In genomic region chr11:12088047-12088481, GRCh38 we compare ENCODE assay signal across 8 cellular contexts. TPM values are rescaled to one million over a fixed set of nuclear protein-coding genes. Genes with fewer than 3 reads are reported as not detected.
DNase-seq lines count a peak whose midpoint lies in the region; ATAC-seq and TF ChIP-seq lines count a peak whose summit lies in the region.

No MANE protein-coding gene starts in this region.

- no peaks in the 10 kb centered on the region for H3K36me3 ChIP-seq in thyroid gland

- DNase-seq in activated naive CD8-positive, alpha-beta T cell treated with anti-CD3 and anti-CD28 coated beads, Interleukin-2, amount 10 ng/mL, durations not matched to agents 7 days and 5 days, result no peak
- DNase-seq in activated naive CD8-positive, alpha-beta T cell treated with anti-CD3 and anti-CD28 coated beads for 36 hours, result no peak
- peak; percentile 62 to 88 (median 86) for DNase-seq in right cardiac atrium
- peak in 1 of 2 donors; percentile 32 for DNase-seq in thyroid gland
- DNase-seq in DMS53 (lab: John Stamatoyannopoulos, UW), result no peak
- no peak for DNase-seq in cortex of kidney (lab: John Stamatoyannopoulos, UW)

- peak overlapping the region; percentile 55 for H3K4me3 Mint-ChIP-seq in activated naive CD8-positive, alpha-beta T cell treated with anti-CD3 and anti-CD28 coated beads, Interleukin-2, amount 10 ng/mL, durations not matched to agents 7 days and 5 days
- no peak overlapping the region for H3K4me3 Mint-ChIP-seq in activated naive CD8-positive, alpha-beta T cell treated with anti-CD3 and anti-CD28 coated beads for 36 hours
- peak overlapping the region; percentile 72 for H3K4me3 Mint-ChIP-seq in activated T-helper 17 cell treated with anti-CD3 and anti-CD28 coated beads, Interleukin-2, amount 50 U/mL, for 72 hours
- H3K4me3 Mint-ChIP-seq in stimulated activated memory B cell treated with anti-CD40 and anti-IgM and Interleukin-4, amounts not matched to agents 10 μg/mL and 1 μg/mL and 100 μg/mL, for 72 hours, result no peak overlapping the region

- H3K27me3 ChIP-seq in right cardiac atrium (ENCODE audit: control insufficient read depth, insufficient read depth), result no peaks in the 10 kb centered on the region
- H3K27me3 ChIP-seq in thyroid gland, result no peaks in the 10 kb centered on the region

- POLR2A ChIA-PET in activated naive CD8-positive, alpha-beta T cell treated with anti-CD3 and anti-CD28 coated beads, Interleukin-2, amount 10 ng/mL, durations not matched to agents 7 days and 5 days (lab: Charles Lee), result interaction anchor here (0.9 to 2.8 kb wide), 7 partner anchors 8 to 148 kb away, joined by 3 to 17 read pairs (median 3); no protein-coding TSS in a partner anchor

- peak overlapping the region; percentile 92 for H3K27ac Mint-ChIP-seq in activated naive CD8-positive, alpha-beta T cell treated with anti-CD3 and anti-CD28 coated beads, Interleukin-2, amount 10 ng/mL, durations not matched to agents 7 days and 5 days
- no peak overlapping the region for H3K27ac Mint-ChIP-seq in activated naive CD8-positive, alpha-beta T cell treated with anti-CD3 and anti-CD28 coated beads for 36 hours
- peak overlapping the region; percentile 87 for H3K27ac Mint-ChIP-seq in activated T-helper 17 cell treated with anti-CD3 and anti-CD28 coated beads, Interleukin-2, amount 50 U/mL, for 72 hours
- no peak overlapping the region for H3K27ac Mint-ChIP-seq in stimulated activated memory B cell treated with anti-CD40 and anti-IgM and Interleukin-4, amounts not matched to agents 10 μg/mL and 1 μg/mL and 100 μg/mL, for 72 hours

- peaks cover 4% of the 10 kb centered on the region for H3K9me3 Mint-ChIP-seq in activated naive CD8-positive, alpha-beta T cell treated with anti-CD3 and anti-CD28 coated beads, Interleukin-2, amount 10 ng/mL, durations not matched to agents 7 days and 5 days
- H3K9me3 Mint-ChIP-seq in activated naive CD8-positive, alpha-beta T cell treated with anti-CD3 and anti-CD28 coated beads for 36 hours, result no peaks in the 10 kb centered on the region
- H3K9me3 Mint-ChIP-seq in activated T-helper 17 cell treated with anti-CD3 and anti-CD28 coated beads, Interleukin-2, amount 50 U/mL, for 72 hours, result no peaks in the 10 kb centered on the region
- peaks cover 3% of the 10 kb centered on the region for H3K9me3 Mint-ChIP-seq in stimulated activated memory B cell treated with anti-CD40 and anti-IgM and Interleukin-4, amounts not matched to agents 10 μg/mL and 1 μg/mL and 100 μg/mL, for 72 hours

- peak; percentile 19 for ATAC-seq in activated naive CD8-positive, alpha-beta T cell treated with anti-CD3 and anti-CD28 coated beads, Interleukin-2, amount 10 ng/mL, durations not matched to agents 7 days and 5 days (ENCODE audit: low read depth)
- ATAC-seq in activated T-helper 17 cell treated with anti-CD3 and anti-CD28 coated beads, Interleukin-2, amount 50 U/mL, for 72 hours (replicated peaks), result peak; percentile 12
- ATAC-seq in right cardiac atrium, result peak; percentile 59 to 71
- ATAC-seq in stimulated activated memory B cell treated with anti-CD40 and anti-IgM and Interleukin-4, amounts not matched to agents 10 μg/mL and 1 μg/mL and 100 μg/mL, for 72 hours, result no peak

- 24% methylated on average over 7 of the region's 7 CpGs for WGBS in right cardiac atrium
- 56 to 64% methylated on average over 7 of the region's 7 CpGs for WGBS in thyroid gland, 2 donors

- H3K4me1 ChIP-seq in right cardiac atrium (ENCODE audit: control insufficient read depth, insufficient read depth, low read length) (peaks cover 24% of the 10 kb centered on the region), thyroid gland (peaks cover 55 to 61% of the 10 kb centered on the region in 2 donors)

- TF ChIP-seq CTCF in thyroid gland (IDR thresholded peaks at IDR 0.05), result peak in 1 of 6 experiments; percentile 36

- peak overlapping the region; percentile 80 for H3K27ac ChIP-seq in right cardiac atrium (ENCODE audit: low read length)
- H3K27ac ChIP-seq in thyroid gland, result peak overlapping the region; percentile 82 to 89 (median 86)

- TF ChIP-seq POLR2A in thyroid gland (IDR thresholded peaks at IDR 0.05), result no peak

- no peaks in the 10 kb centered on the region for H3K9me3 ChIP-seq in right cardiac atrium (ENCODE audit: control insufficient read depth, low read length)
- H3K9me3 ChIP-seq in thyroid gland, result no peaks in the 10 kb centered on the region

- peaks cover 2% of the 10 kb centered on the region for H3K36me3 Mint-ChIP-seq in activated naive CD8-positive, alpha-beta T cell treated with anti-CD3 and anti-CD28 coated beads, Interleukin-2, amount 10 ng/mL, durations not matched to agents 7 days and 5 days
- no peaks in the 10 kb centered on the region for H3K36me3 Mint-ChIP-seq in activated naive CD8-positive, alpha-beta T cell treated with anti-CD3 and anti-CD28 coated beads for 36 hours
- no peaks in the 10 kb centered on the region for H3K36me3 Mint-ChIP-seq in activated T-helper 17 cell treated with anti-CD3 and anti-CD28 coated beads, Interleukin-2, amount 50 U/mL, for 72 hours (ENCODE audit: low read depth)
- H3K36me3 Mint-ChIP-seq in stimulated activated memory B cell treated with anti-CD40 and anti-IgM and Interleukin-4, amounts not matched to agents 10 μg/mL and 1 μg/mL and 100 μg/mL, for 72 hours, result no peaks in the 10 kb centered on the region

- intact Hi-C loops in right cardiac atrium (cut with DNase I), result loop anchor here in 1 of 4 donors (5.0 kb wide), 1 partner anchor 149 kb away; no protein-coding TSS in a partner anchor
- intact Hi-C loops in thyroid gland (cut with DNase I), result no loop called here

- H3K4me3 ChIP-seq in right cardiac atrium (ENCODE audit: low read length) (no peak overlapping the region), thyroid gland (replicated peaks in 1 of 3) (no peak overlapping the region)

- peaks cover 60% of the 10 kb centered on the region for H3K4me1 Mint-ChIP-seq in activated naive CD8-positive, alpha-beta T cell treated with anti-CD3 and anti-CD28 coated beads, Interleukin-2, amount 10 ng/mL, durations not matched to agents 7 days and 5 days
- H3K4me1 Mint-ChIP-seq in activated naive CD8-positive, alpha-beta T cell treated with anti-CD3 and anti-CD28 coated beads for 36 hours, result peaks cover 41% of the 10 kb centered on the region
- peaks cover 37% of the 10 kb centered on the region for H3K4me1 Mint-ChIP-seq in activated T-helper 17 cell treated with anti-CD3 and anti-CD28 coated beads, Interleukin-2, amount 50 U/mL, for 72 hours
- H3K4me1 Mint-ChIP-seq in stimulated activated memory B cell treated with anti-CD40 and anti-IgM and Interleukin-4, amounts not matched to agents 10 μg/mL and 1 μg/mL and 100 μg/mL, for 72 hours, result peaks cover 18% of the 10 kb centered on the region

- peaks cover 3% of the 10 kb centered on the region for H3K27me3 Mint-ChIP-seq in activated naive CD8-positive, alpha-beta T cell treated with anti-CD3 and anti-CD28 coated beads, Interleukin-2, amount 10 ng/mL, durations not matched to agents 7 days and 5 days
- no peaks in the 10 kb centered on the region for H3K27me3 Mint-ChIP-seq in activated naive CD8-positive, alpha-beta T cell treated with anti-CD3 and anti-CD28 coated beads for 36 hours
- no peaks in the 10 kb centered on the region for H3K27me3 Mint-ChIP-seq in activated T-helper 17 cell treated with anti-CD3 and anti-CD28 coated beads, Interleukin-2, amount 50 U/mL, for 72 hours
- H3K27me3 Mint-ChIP-seq in stimulated activated memory B cell treated with anti-CD40 and anti-IgM and Interleukin-4, amounts not matched to agents 10 μg/mL and 1 μg/mL and 100 μg/mL, for 72 hours, result peaks cover 33% of the 10 kb centered on the region

RNA-seq across cellular contexts. Expression of gene MICAL2, which starts 22.3 kb away (rescaled TPM):
- total RNA-seq in activated naive CD8-positive, alpha-beta T cell treated with anti-CD3 and anti-CD28 coated beads, Interleukin-2, amount 10 ng/mL, durations not matched to agents 7 days and 5 days, result 10 to 100 TPM; 36.9 to 42.6 TPM
- total RNA-seq in activated naive CD8-positive, alpha-beta T cell treated with anti-CD3 and anti-CD28 coated beads for 36 hours, result 10 to 100 TPM; 54.4 to 59.7 TPM
- total RNA-seq in activated T-helper 17 cell treated with anti-CD3 and anti-CD28 coated beads, Interleukin-2, amount 50 U/mL, for 72 hours, result 100 to 1,000 TPM; 127 to 253 TPM
- total RNA-seq in right cardiac atrium (100 to 1,000 TPM in 1 of 4 donors, 10 to 100 TPM in 3; 92.1 to 115 (median 95.1) TPM), thyroid gland (10 to 100 TPM; 27.4 to 63.6 (median 51.9) TPM)
- polyA plus RNA-seq in right cardiac atrium, result 62.9 TPM

Comparison
In these comparisons a context has a peak if more than half of its experiments do, and no peak if none do; other contexts are left out.
1. H3K27ac Mint-ChIP-seq: peak in activated naive CD8-positive, alpha-beta T cell treated with anti-CD3 and anti-CD28 coated beads, Interleukin-2, amount 10 ng/mL, durations not matched to agents 7 days and 5 days (single experiment) and activated T-helper 17 cell treated with anti-CD3 and anti-CD28 coated beads, Interleukin-2, amount 50 U/mL, for 72 hours (single experiment); none in activated naive CD8-positive, alpha-beta T cell treated with anti-CD3 and anti-CD28 coated beads for 36 hours (single experiment) and stimulated activated memory B cell treated with anti-CD40 and anti-IgM and Interleukin-4, amounts not matched to agents 10 μg/mL and 1 μg/mL and 100 μg/mL, for 72 hours (single experiment).
2. H3K4me3 Mint-ChIP-seq: peak in activated naive CD8-positive, alpha-beta T cell treated with anti-CD3 and anti-CD28 coated beads, Interleukin-2, amount 10 ng/mL, durations not matched to agents 7 days and 5 days (single experiment) and activated T-helper 17 cell treated with anti-CD3 and anti-CD28 coated beads, Interleukin-2, amount 50 U/mL, for 72 hours (single experiment); none in activated naive CD8-positive, alpha-beta T cell treated with anti-CD3 and anti-CD28 coated beads for 36 hours (single experiment) and stimulated activated memory B cell treated with anti-CD40 and anti-IgM and Interleukin-4, amounts not matched to agents 10 μg/mL and 1 μg/mL and 100 μg/mL, for 72 hours (single experiment).
3. DNase-seq: peak in right cardiac atrium (3 of 3); none in activated naive CD8-positive, alpha-beta T cell treated with anti-CD3 and anti-CD28 coated beads, Interleukin-2, amount 10 ng/mL, durations not matched to agents 7 days and 5 days (single experiment), activated naive CD8-positive, alpha-beta T cell treated with anti-CD3 and anti-CD28 coated beads for 36 hours (single experiment), DMS53 (single experiment) and cortex of kidney (single experiment).